ENCODE assay signal across 9 cellular contexts in genomic region chr2:70992945-70993688, GRCh38. TPM values are rescaled to one million over a fixed set of nuclear protein-coding genes. Genes with fewer than 3 reads are reported as not detected.
DNase-seq lines count a peak whose midpoint lies in the region; ATAC-seq, FAIRE-seq and TF ChIP-seq lines count a peak whose summit lies in the region.
"Had no signal": no experiment of that assay in that cellular context is flagged by ENCODE, and none has a peak within 500 bp of the region (broad histone marks: within the 10 kb centered on the region; RNA-seq: fewer than 3 reads in every experiment).

No MANE protein-coding gene starts in this region.

- peaks cover 19% of the 10 kb centered on the region for H3K79me2 ChIP-seq in HepG2 (ENCODE audit: insufficient read depth, low read length)

- DNase-seq in heart left ventricle (no peak), Right ventricle myocardium superior (no peak), HepG2 (ENCODE audit: low spot score) (no peak), ureter (ENCODE audit: low spot score) (peak; percentile 31), NCI-H1436 treated with DMSO at 0.1 percent for 48 hours (lab: John Stamatoyannopoulos, UW) (no peak), GM10248 (ENCODE audit: extremely low spot score) (no peak)
- peak; percentile 16 to 18 for DNase-seq in activated T-cell treated with anti-CD3 and anti-CD28 coated beads, Interleukin-2, amount 50 U/mL, for 48 hours

- peaks cover 2 to 50% (median 40%) of the 10 kb centered on the region in 9 donors for H3K36me3 ChIP-seq in heart left ventricle
- peaks cover 25 to 36% of the 10 kb centered on the region in 2 experiments for H3K36me3 ChIP-seq in HepG2 (replicated peaks in 1 of 2; ENCODE audit: control insufficient read depth in 1 of 2, insufficient read depth in 2 of 2, low read length in 2 of 2)

- FAIRE-seq in HepG2 (lab: Jason Lieb, UNC): no peak
- FAIRE-seq: G401.6 had no signal

- no peak for TF ChIP-seq CTCF in heart left ventricle (IDR thresholded peaks at IDR 0.05)
- TF ChIP-seq CTCF in HepG2 (CRISPR knock-in tag; IDR thresholded peaks at IDR 0.05): no peak
- no peak for TF ChIP-seq CTCF in GM10248 (IDR thresholded peaks at IDR 0.05; ENCODE audit: control extremely low read depth, extremely low read depth, low read depth, missing control alignments)

- no peak for TF ChIP-seq RAD21 in HepG2 (CRISPR knock-in tag; IDR thresholded peaks at IDR 0.05)

- CTCF ChIA-PET in HepG2 (lab: Yijun Ruan, JAX; ENCODE audit: low intra/inter-chr PET ratio, low total read pairs): no interaction called here
- CTCF ChIA-PET in GM10248 (lab: Yijun Ruan, JAX): interaction anchor here (1.2 to 2.9 kb wide), 5 partner anchors 8 to 339 kb away, joined by 3 to 32 read pairs (median 6); partner anchors contain the start of gene ANKRD53

- H3K27me3 ChIP-seq in heart left ventricle (no peaks in the 10 kb centered on the region), HepG2 (ENCODE audit: control insufficient read depth in 1 of 2, insufficient read depth in 2 of 2, low read length in 2 of 2) (no peaks in the 10 kb centered on the region; a peak in 1 of 5 replicates)

- no peak for ATAC-seq in heart left ventricle
- no peak for ATAC-seq in Right ventricle myocardium superior (ENCODE audit: poor library complexity)
- ATAC-seq in HepG2: no peak
- ATAC-seq in GM18861 (IDR thresholded peaks at IDR 0.05; ENCODE audit: unreplicated experiment): no peak

- POLR2A ChIA-PET in HepG2 (lab: Yijun Ruan, JAX) (no interaction called here), GM10248 (lab: Yijun Ruan, JAX) (no interaction called here)

- no peak overlapping the region for H3K27ac ChIP-seq in heart left ventricle
- H3K27ac ChIP-seq in HepG2 (ENCODE audit: extremely low read length, insufficient read depth, low read length): no peak overlapping the region

- TSS peak; percentile 50 for BruUV-seq in HepG2 (replicated peaks; lab: Mats Ljungman, UMichigan)

- H2AFZ ChIP-seq in HepG2 (ENCODE audit: low read length): no peak overlapping the region

- H3K4me1 ChIP-seq in heart left ventricle: peaks cover 5 to 40% (median 24%) of the 10 kb centered on the region in 12 donors
- peaks cover 31% of the 10 kb centered on the region for H3K4me1 ChIP-seq in HepG2 (ENCODE audit: insufficient read depth, low read length)

- whole genome bisulfite sequencing in heart left ventricle, 4 donors: 87 to 98% (median 88%) methylated on average over 10 to 11 of the region's 11 CpGs
- 95% methylated on average over 11 of the region's 11 CpGs for WGBS in HepG2 (ENCODE audit: low lambda C conversion rate)

- H3K9me3 ChIP-seq in heart left ventricle: no peaks in the 10 kb centered on the region
- no peaks in the 10 kb centered on the region for H3K9me3 ChIP-seq in HepG2 (ENCODE audit: low read length)

- peak overlapping the region; percentile 97 for H3K4me2 ChIP-seq in HepG2 (ENCODE audit: low read depth, low read length)

- intact Hi-C loops in heart left ventricle (cut with DNase I): no loop called here
- intact Hi-C loops in Right ventricle myocardium superior (cut with DNase I): no loop called here
- intact Hi-C loops in HepG2 (cut with micrococcal nuclease; ENCODE audit: unreplicated experiment): no loop called here

- TF ChIP-seq EP300 in HepG2 (IDR thresholded peaks at IDR 0.05; ENCODE audit: low read depth in 2 of 2, low read length in 2 of 2) (no peak), HepG2 (CRISPR knock-in tag; IDR thresholded peaks at IDR 0.05; ENCODE audit: borderline replicate concordance) (no peak)

- peaks cover 8% of the 10 kb centered on the region for H4K20me1 ChIP-seq in HepG2 (ENCODE audit: insufficient read depth, low read length)

- H3K4me3 ChIP-seq in heart left ventricle: peak overlapping the region in 10 of 12 donors; percentile 79 to 100 (median 98)
- peak overlapping the region; percentile 65 to 96 (median 86); a peak in 5 of 6 replicates for H3K4me3 ChIP-seq in HepG2 (replicated peaks in 1 of 3; ENCODE audit: insufficient read depth in 1 of 3, low read depth in 2 of 3, low read length in 3 of 3)

- peak overlapping the region; percentile 92 for H3K9ac ChIP-seq in HepG2 (ENCODE audit: insufficient read depth, low read depth, low read length)

- TF ChIP-seq POLR2A in heart left ventricle (IDR thresholded peaks at IDR 0.05) (no peak), HepG2 (IDR thresholded peaks at IDR 0.05; ENCODE audit: insufficient read depth in 1 of 2, low read depth in 2 of 2, low read length in 2 of 2) (no peak)

- in situ Hi-C loops in HepG2 (cut with HindIII; ENCODE audit: extremely low pct_ligation_motif_present, low pct_unique_long_range_greater_than_20kb): no loop called here

RNA-seq across cellular contexts. Expression of gene TEX261, which starts 1.6 kb away (rescaled TPM):
- total RNA-seq in heart left ventricle (10 to 100 TPM; 32.1 to 54.4 (median 50.4) TPM), Right ventricle myocardium superior (56.3 TPM), HepG2 (2016; rRNA removed; fragmentation: Illumina TruSeq; extraction: Trizol) (36.0 and 43.8 TPM in 2 replicates), ureter (74.5 TPM)
- polyA plus RNA-seq in heart left ventricle (10 to 100 TPM; 29.2 to 69.3 TPM), HepG2 (2011; rRNA removed) (68.7 and 78.7 TPM in 2 replicates)
- 13.1 and 17.4 TPM in 2 replicates for total RNA-seq in HepG2 (2016; cell fraction: cytosol; rRNA removed; fragmentation: Illumina TruSeq; extraction: Trizol; ENCODE audit: low read depth)
- total RNA-seq in HepG2 (2016; cell fraction: insoluble cytoplasmic fraction; rRNA removed; fragmentation: Illumina TruSeq; extraction: Trizol): 32.9 and 42.2 TPM in 2 replicates
- 49.5 and 51.8 TPM in 2 replicates for total RNA-seq in HepG2 (2016; cell fraction: membrane; rRNA removed; fragmentation: Illumina TruSeq; extraction: Trizol)
- total RNA-seq in HepG2 (2016; cell fraction: nucleus; rRNA removed; fragmentation: Illumina TruSeq; extraction: Trizol): 41.0 and 45.3 TPM in 2 replicates
- polyA plus RNA-seq in HepG2 (2011; cell fraction: cytosol; rRNA removed): 67.6 and 76.6 TPM in 2 replicates
- 59.4 and 73.5 TPM in 2 replicates for polyA plus RNA-seq in HepG2 (2011; cell fraction: nucleus; rRNA removed)
- polyA plus RNA-seq in HepG2 (2012): 40.8 and 51.3 TPM in 2 replicates
- 25.7 and 32.7 TPM in 2 replicates for polyA plus RNA-seq in HepG2 (2016; cell fraction: cytosol; fragmentation: Illumina TruSeq; extraction: Trizol; ENCODE audit: low read depth)
- polyA plus RNA-seq in HepG2 (2016; cell fraction: insoluble cytoplasmic fraction; fragmentation: Illumina TruSeq; extraction: Trizol; ENCODE audit: low read depth): 52.6 and 59.2 TPM in 2 replicates
- polyA plus RNA-seq in HepG2 (2016; cell fraction: membrane; fragmentation: Illumina TruSeq; extraction: Trizol; ENCODE audit: low read depth): 72.7 and 76.3 TPM in 2 replicates
- polyA plus RNA-seq in HepG2 (2016; cell fraction: nucleus; fragmentation: Illumina TruSeq; extraction: Trizol; ENCODE audit: insufficient read depth, low read depth): 82.4 and 86.0 TPM in 2 replicates
- 90.8 and 137 TPM in 2 replicates for polyA minus RNA-seq in HepG2 (2011; rRNA and poly(A)+ RNA removed; ENCODE audit: low replicate concordance)
- 27.5 and 29.3 TPM in 2 replicates for polyA minus RNA-seq in HepG2 (2011; cell fraction: cytosol; rRNA and poly(A)+ RNA removed)
- 23.2 and 28.1 TPM in 2 replicates for polyA minus RNA-seq in HepG2 (2011; cell fraction: nucleus; rRNA and poly(A)+ RNA removed)

RNA-seq across cellular contexts. Expression of gene ANKRD53, which starts 14.7 kb away (rescaled TPM):
- total RNA-seq in heart left ventricle: 1 to 10 TPM in 2 of 9 donors, under 1 TPM in 5, not detected in 2; 0.28 to 1.8 (median 0.40) TPM
- under 1 TPM; 0.44 to 0.65 TPM for polyA plus RNA-seq in heart left ventricle
- total RNA-seq in Right ventricle myocardium superior: 0.30 TPM
- total RNA-seq in HepG2 (2016; rRNA removed; fragmentation: Illumina TruSeq; extraction: Trizol): not detected in 2 replicates
- total RNA-seq in HepG2 (2016; cell fraction: cytosol; rRNA removed; fragmentation: Illumina TruSeq; extraction: Trizol; ENCODE audit: low read depth): not detected in 2 replicates
- total RNA-seq in HepG2 (2016; cell fraction: insoluble cytoplasmic fraction; rRNA removed; fragmentation: Illumina TruSeq; extraction: Trizol): 0.09 TPM in 1 of 2 replicates, not detected in the other
- not detected in 2 replicates for total RNA-seq in HepG2 (2016; cell fraction: membrane; rRNA removed; fragmentation: Illumina TruSeq; extraction: Trizol)
- total RNA-seq in HepG2 (2016; cell fraction: nucleus; rRNA removed; fragmentation: Illumina TruSeq; extraction: Trizol): 0.66 TPM in 1 of 2 replicates, not detected in the other
- 0.12 and 0.15 TPM in 2 replicates for polyA plus RNA-seq in HepG2 (2011; rRNA removed)
- 0.25 TPM in 1 of 2 replicates, not detected in the other for polyA plus RNA-seq in HepG2 (2011; cell fraction: cytosol; rRNA removed)
- 0.14 and 0.62 TPM in 2 replicates for polyA plus RNA-seq in HepG2 (2011; cell fraction: nucleus; rRNA removed)
- 0.08 TPM in 1 of 2 replicates, not detected in the other for polyA plus RNA-seq in HepG2 (2012)
- polyA plus RNA-seq in HepG2 (2016; cell fraction: cytosol; fragmentation: Illumina TruSeq; extraction: Trizol; ENCODE audit: low read depth): 0.08 and 0.27 TPM in 2 replicates
- not detected in 2 replicates for polyA plus RNA-seq in HepG2 (2016; cell fraction: insoluble cytoplasmic fraction; fragmentation: Illumina TruSeq; extraction: Trizol; ENCODE audit: low read depth)
- 0.20 and 0.53 TPM in 2 replicates for polyA plus RNA-seq in HepG2 (2016; cell fraction: membrane; fragmentation: Illumina TruSeq; extraction: Trizol; ENCODE audit: low read depth)
- polyA plus RNA-seq in HepG2 (2016; cell fraction: nucleus; fragmentation: Illumina TruSeq; extraction: Trizol; ENCODE audit: insufficient read depth, low read depth): 0.42 and 0.69 TPM in 2 replicates
- polyA minus RNA-seq in HepG2 (2011; rRNA and poly(A)+ RNA removed; ENCODE audit: low replicate concordance): not detected in 2 replicates
- not detected in 2 replicates for polyA minus RNA-seq in HepG2 (2011; cell fraction: cytosol; rRNA and poly(A)+ RNA removed)
- polyA minus RNA-seq in HepG2 (2011; cell fraction: nucleus; rRNA and poly(A)+ RNA removed): not detected in 2 replicates
- 1.8 TPM for total RNA-seq in ureter

RNA-seq across cellular contexts. Expression of gene ATP6V1B1, which starts 57.4 kb away (rescaled TPM):
- total RNA-seq in heart left ventricle (under 1 TPM in 5 of 9 donors, not detected in 4; 0.16 to 0.60 (median 0.48) TPM), Right ventricle myocardium superior (0.43 TPM), HepG2 (2016; rRNA removed; fragmentation: Illumina TruSeq; extraction: Trizol) (0.58 TPM in 1 of 2 replicates, not detected in the other), ureter (2.4 TPM)
- polyA plus RNA-seq in heart left ventricle (1 to 10 TPM in 1 of 2 donors, under 1 TPM in 1; 0.19 to 1.8 TPM), HepG2 (2011; rRNA removed) (1.6 and 1.8 TPM in 2 replicates)
- not detected in 2 replicates for total RNA-seq in HepG2 (2016; cell fraction: cytosol; rRNA removed; fragmentation: Illumina TruSeq; extraction: Trizol; ENCODE audit: low read depth)
- total RNA-seq in HepG2 (2016; cell fraction: insoluble cytoplasmic fraction; rRNA removed; fragmentation: Illumina TruSeq; extraction: Trizol): 0.37 and 1.5 TPM in 2 replicates
- total RNA-seq in HepG2 (2016; cell fraction: membrane; rRNA removed; fragmentation: Illumina TruSeq; extraction: Trizol): not detected in 2 replicates
- total RNA-seq in HepG2 (2016; cell fraction: nucleus; rRNA removed; fragmentation: Illumina TruSeq; extraction: Trizol): 2.3 and 2.4 TPM in 2 replicates
- 0.21 and 0.30 TPM in 2 replicates for polyA plus RNA-seq in HepG2 (2011; cell fraction: cytosol; rRNA removed)
- polyA plus RNA-seq in HepG2 (2011; cell fraction: nucleus; rRNA removed): 24.4 and 25.8 TPM in 2 replicates
- 1.7 and 2.1 TPM in 2 replicates for polyA plus RNA-seq in HepG2 (2012)
- polyA plus RNA-seq in HepG2 (2016; cell fraction: cytosol; fragmentation: Illumina TruSeq; extraction: Trizol; ENCODE audit: low read depth): 0.07 and 0.08 TPM in 2 replicates
- 0.31 TPM in 1 of 2 replicates, not detected in the other for polyA plus RNA-seq in HepG2 (2016; cell fraction: insoluble cytoplasmic fraction; fragmentation: Illumina TruSeq; extraction: Trizol; ENCODE audit: low read depth)
- 0.12 TPM in 1 of 2 replicates, not detected in the other for polyA plus RNA-seq in HepG2 (2016; cell fraction: membrane; fragmentation: Illumina TruSeq; extraction: Trizol; ENCODE audit: low read depth)
- 7.8 and 11.0 TPM in 2 replicates for polyA plus RNA-seq in HepG2 (2016; cell fraction: nucleus; fragmentation: Illumina TruSeq; extraction: Trizol; ENCODE audit: insufficient read depth, low read depth)
- 0.18 TPM in 1 of 2 replicates, not detected in the other for polyA minus RNA-seq in HepG2 (2011; rRNA and poly(A)+ RNA removed; ENCODE audit: low replicate concordance)
- polyA minus RNA-seq in HepG2 (2011; cell fraction: cytosol; rRNA and poly(A)+ RNA removed): not detected in 2 replicates
- polyA minus RNA-seq in HepG2 (2011; cell fraction: nucleus; rRNA and poly(A)+ RNA removed): 1.5 and 3.5 TPM in 2 replicates

Comparison
In these comparisons a context has a peak if more than half of its experiments do, and no peak if none do; other contexts are left out.
1. DNase-seq: peak in activated T-cell treated with anti-CD3 and anti-CD28 coated beads, Interleukin-2, amount 50 U/mL, for 48 hours (2 of 2) and ureter (single experiment); none in heart left ventricle (0 of 5), Right ventricle myocardium superior (single experiment), HepG2 (single experiment), NCI-H1436 treated with DMSO at 0.1 percent for 48 hours (single experiment) and GM10248 (single experiment).